Comparison of ENCODE assay signal across 8 cellular contexts in the genomic region with DNA sequence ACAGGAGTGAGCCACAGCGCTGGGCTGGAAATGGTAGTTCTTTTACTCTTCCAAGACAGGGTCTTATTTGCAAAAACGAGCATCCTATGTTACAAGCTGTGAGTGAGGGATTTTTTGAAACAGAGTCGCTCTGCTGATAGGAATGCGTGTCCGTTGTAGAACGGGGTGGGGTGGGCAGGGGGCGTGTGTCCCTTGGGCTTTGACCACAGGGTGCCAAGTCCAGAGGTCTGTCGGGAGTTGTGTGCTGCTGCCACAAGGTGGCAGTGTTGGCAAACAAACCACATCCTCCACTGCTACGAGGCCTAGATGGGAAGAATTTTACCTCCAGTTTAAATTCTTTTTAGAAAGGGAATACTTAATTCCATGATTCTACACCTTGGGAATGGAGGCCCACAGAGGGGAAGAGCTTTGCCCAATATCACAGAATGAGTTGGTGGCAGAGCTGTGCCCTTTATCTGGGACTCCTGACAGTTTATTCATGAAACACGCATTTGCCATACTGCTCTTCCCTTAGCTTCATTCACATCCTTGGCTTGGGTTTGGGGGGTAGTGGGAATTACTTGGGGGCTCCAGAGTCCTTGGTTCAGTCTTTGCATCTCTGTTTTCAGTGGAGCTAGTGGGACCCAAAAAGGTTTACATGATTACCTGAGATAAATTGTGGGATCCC. TPM values are rescaled to one million over a fixed set of nuclear protein-coding genes. Genes with fewer than 3 reads are reported as not detected.
DNase-seq lines count a peak whose midpoint lies in the region; ATAC-seq and TF ChIP-seq lines count a peak whose summit lies in the region.

No MANE protein-coding gene starts in this region.

- no peak overlapping the region for H3K27ac ChIP-seq in CD8-positive, alpha-beta T cell (ENCODE audit: low read depth, low read length)
- H3K27ac ChIP-seq in OCI-LY3 (ENCODE audit: low read length) (no peak overlapping the region), esophagus muscularis mucosa (replicated peaks in 1 of 4) (no peak overlapping the region)
- no peak overlapping the region for H3K27ac ChIP-seq in naive thymus-derived CD4-positive, alpha-beta T cell (ENCODE audit: low read depth, low read length)

- no peaks in the 10 kb centered on the region for H4K20me1 ChIP-seq in OCI-LY3 (ENCODE audit: insufficient read depth, low read length)

- H3K79me2 ChIP-seq in OCI-LY3 (ENCODE audit: low read length), result no peaks in the 10 kb centered on the region

- TF ChIP-seq CTCF in CD8-positive, alpha-beta T cell (IDR thresholded peaks at IDR 0.05), result peak; percentile 98
- TF ChIP-seq CTCF in OCI-LY3 (IDR thresholded peaks at IDR 0.05; ENCODE audit: low read depth, low read length) (peak; percentile 87), esophagus muscularis mucosa (IDR thresholded peaks at IDR 0.05) (peak; percentile 90 to 96 (median 92))

- H3K36me3 Mint-ChIP-seq in CD8-positive, alpha-beta T cell, result no peaks in the 10 kb centered on the region
- H3K36me3 Mint-ChIP-seq in naive thymus-derived CD4-positive, alpha-beta T cell, result peaks cover 0 to 1% (median 0%) of the 10 kb centered on the region in 5 donors

- H3K9me3 ChIP-seq in CD8-positive, alpha-beta T cell (ENCODE audit: low read length), result no peaks in the 10 kb centered on the region
- H3K9me3 ChIP-seq in OCI-LY3 (ENCODE audit: insufficient read depth, low read length) (no peaks in the 10 kb centered on the region), esophagus muscularis mucosa (no peaks in the 10 kb centered on the region)
- H3K9me3 ChIP-seq in naive thymus-derived CD4-positive, alpha-beta T cell (ENCODE audit: control insufficient read depth in 2 of 3, low read length in 3 of 3), result no peaks in the 10 kb centered on the region

- POLR2A ChIA-PET in CD8-positive, alpha-beta T cell (lab: Charles Lee), result interaction anchor here (0.8 to 1.6 kb wide), 2 partner anchors 97 to 175 kb away, joined by 3 to 5 read pairs; no protein-coding TSS in a partner anchor
- POLR2A ChIA-PET in naive thymus-derived CD4-positive, alpha-beta T cell (lab: Charles Lee), result interaction anchor here (1.8 kb wide), 1 partner anchor 96 kb away, joined by 5 read pairs; no protein-coding TSS in a partner anchor

- H3K4me1 Mint-ChIP-seq in CD8-positive, alpha-beta T cell (ENCODE audit: low read depth), result peaks cover 14% of the 10 kb centered on the region
- H3K4me1 Mint-ChIP-seq in naive thymus-derived CD4-positive, alpha-beta T cell, result peaks cover 8 to 22% (median 14%) of the 10 kb centered on the region in 7 donors

- no peaks in the 10 kb centered on the region for H3K9me3 Mint-ChIP-seq in CD8-positive, alpha-beta T cell
- H3K9me3 Mint-ChIP-seq in naive thymus-derived CD4-positive, alpha-beta T cell, result no peaks in the 10 kb centered on the region

- peaks cover 14% of the 10 kb centered on the region for H3K4me1 ChIP-seq in CD8-positive, alpha-beta T cell (ENCODE audit: insufficient read depth, low read length)
- H3K4me1 ChIP-seq in OCI-LY3 (ENCODE audit: low read length) (peaks cover 19% of the 10 kb centered on the region), esophagus muscularis mucosa (peaks cover 23 to 35% (median 26%) of the 10 kb centered on the region in 4 donors)
- peaks cover 5 to 6% of the 10 kb centered on the region in 2 donors for H3K4me1 ChIP-seq in naive thymus-derived CD4-positive, alpha-beta T cell (ENCODE audit: control insufficient read depth in 2 of 2, insufficient read depth in 2 of 2, low read length in 2 of 2)

- no peak overlapping the region for H3K4me3 Mint-ChIP-seq in CD8-positive, alpha-beta T cell
- no peak overlapping the region for H3K4me3 Mint-ChIP-seq in naive thymus-derived CD4-positive, alpha-beta T cell

- H3K9ac ChIP-seq in OCI-LY3 (ENCODE audit: low read length), result no peak overlapping the region

- peak; percentile 37 to 78 (median 59) for DNase-seq in CD8-positive, alpha-beta T cell
- DNase-seq in HT1080 (ENCODE audit: low read depth) (peak; percentile 62), esophagus muscularis mucosa (ENCODE audit: extremely low spot score) (no peak), NCI-H128 (lab: John Stamatoyannopoulos, UW; ENCODE audit: unreplicated experiment) (no peak)
- peak; percentile 62 for DNase-seq in activated CD8-positive, alpha-beta memory T cell treated with anti-CD3 and anti-CD28 coated beads, Interleukin-2, amount 50 U/mL, for 4 hours
- DNase-seq in naive thymus-derived CD4-positive, alpha-beta T cell, result peak; percentile 33 to 65 (median 52)
- peak; percentile 34 for DNase-seq in stimulated activated naive CD4-positive, alpha-beta T cell treated with Interleukin-2 at 50 U/mL for 16 hours (lab: John Stamatoyannopoulos, UW)

- no peaks in the 10 kb centered on the region for H3K36me3 ChIP-seq in CD8-positive, alpha-beta T cell (ENCODE audit: insufficient read depth, low read length)
- no peaks in the 10 kb centered on the region for H3K36me3 ChIP-seq in OCI-LY3 (replicated peaks; ENCODE audit: low read depth, low read length)
- no peaks in the 10 kb centered on the region for H3K36me3 ChIP-seq in esophagus muscularis mucosa
- no peaks in the 10 kb centered on the region for H3K36me3 ChIP-seq in naive thymus-derived CD4-positive, alpha-beta T cell (ENCODE audit: control insufficient read depth in 2 of 3, insufficient read depth in 3 of 3, low read length in 3 of 3)

- intact Hi-C loops in CD8-positive, alpha-beta T cell (cut with DNase I, micrococcal nuclease), result loop anchor here (1.0 to 2.0 kb wide), 4 partner anchors 97 to 184 kb away; no protein-coding TSS in a partner anchor
- intact Hi-C loops in esophagus muscularis mucosa (cut with DNase I), result loop anchor here (1.0 to 5.0 kb wide), 2 partner anchors 99 to 186 kb away; no protein-coding TSS in a partner anchor
- intact Hi-C loops in naive thymus-derived CD4-positive, alpha-beta T cell (cut with micrococcal nuclease), result loop anchor here (1.0 to 5.0 kb wide), 5 partner anchors 64 to 186 kb away; no protein-coding TSS in a partner anchor

- no peaks in the 10 kb centered on the region for H3K27me3 ChIP-seq in CD8-positive, alpha-beta T cell (ENCODE audit: insufficient read depth, low read length)
- peaks cover 7% of the 10 kb centered on the region; the same call in 1 of the 2 replicates for H3K27me3 ChIP-seq in OCI-LY3 (ENCODE audit: low read depth, low read length)
- H3K27me3 ChIP-seq in esophagus muscularis mucosa, result no peaks in the 10 kb centered on the region
- no peaks in the 10 kb centered on the region for H3K27me3 ChIP-seq in naive thymus-derived CD4-positive, alpha-beta T cell (ENCODE audit: control insufficient read depth in 2 of 2, insufficient read depth in 2 of 2, low read length in 2 of 2)

- peak; percentile 71 for ATAC-seq in CD8-positive, alpha-beta T cell
- ATAC-seq in naive thymus-derived CD4-positive, alpha-beta T cell, result peak; percentile 79

- TF ChIP-seq EP300 in esophagus muscularis mucosa (IDR thresholded peaks at IDR 0.05), result no peak

- H3K27ac Mint-ChIP-seq in CD8-positive, alpha-beta T cell, result no peak overlapping the region
- peak overlapping the region in 2 of 9 donors; percentile 23 to 74 for H3K27ac Mint-ChIP-seq in naive thymus-derived CD4-positive, alpha-beta T cell

- no peak overlapping the region for H3K4me3 ChIP-seq in CD8-positive, alpha-beta T cell (ENCODE audit: low read depth, low read length)
- no peak overlapping the region for H3K4me3 ChIP-seq in OCI-LY3 (ENCODE audit: low read length)
- no peak overlapping the region for H3K4me3 ChIP-seq in esophagus muscularis mucosa
- H3K4me3 ChIP-seq in naive thymus-derived CD4-positive, alpha-beta T cell (ENCODE audit: low read length), result no peak overlapping the region

- no peak overlapping the region for H3K4me2 ChIP-seq in OCI-LY3 (ENCODE audit: low read length)

- no peak overlapping the region for H2AFZ ChIP-seq in OCI-LY3 (ENCODE audit: low read depth, low read length)

- no peak for TF ChIP-seq POLR2A in esophagus muscularis mucosa (IDR thresholded peaks at IDR 0.05; ENCODE audit: low read depth)

- CTCF ChIA-PET in CD8-positive, alpha-beta T cell (lab: Charles Lee), result interaction anchor here (0.6 to 3.6 kb wide), 46 partner anchors 9 to 301 kb away, joined by 3 to 39 read pairs (median 5); no protein-coding TSS in a partner anchor
- CTCF ChIA-PET in naive thymus-derived CD4-positive, alpha-beta T cell (lab: Charles Lee), result interaction anchor here (0.7 to 2.3 kb wide), 16 partner anchors 9 to 223 kb away, joined by 3 to 25 read pairs (median 4); a partner anchor contains a TSS

- H3K27me3 Mint-ChIP-seq in CD8-positive, alpha-beta T cell (ENCODE audit: low read depth), result peaks cover 2% of the 10 kb centered on the region
- H3K27me3 Mint-ChIP-seq in naive thymus-derived CD4-positive, alpha-beta T cell, result peaks cover 0 to 7% (median 0%) of the 10 kb centered on the region in 5 donors

- 52% methylated on average over 3 of the region's 10 CpGs for WGBS in esophagus muscularis mucosa

RNA-seq across cellular contexts. Expression of a gene that starts 30.6 kb away (rescaled TPM):
- not detected for total RNA-seq in CD8-positive, alpha-beta T cell
- total RNA-seq in HT1080 (2014; rRNA removed; shearing (Covaris generic)), result 62.5 and 75.9 TPM in 2 replicates
- 54.4 and 64.6 TPM in 2 replicates for polyA plus RNA-seq in HT1080 (2015; cell fraction: cytosol; rRNA removed)
- polyA plus RNA-seq in HT1080 (2015; cell fraction: nucleus; rRNA removed), result 48.8 and 50.0 TPM in 2 replicates
- total RNA-seq in esophagus muscularis mucosa, result 1 to 10 TPM in 1 of 4 donors, under 1 TPM in 2, not detected in 1; 0.19 to 1.3 (median 0.83) TPM
- under 1 TPM in 1 of 5 experiments, not detected in 4; 0.85 TPM for total RNA-seq in naive thymus-derived CD4-positive, alpha-beta T cell
- not detected for polyA plus RNA-seq in naive thymus-derived CD4-positive, alpha-beta T cell

Comparison
In these comparisons a context has a peak if more than half of its experiments do, and no peak if none do; other contexts are left out.
1. DNase-seq: peak in CD8-positive, alpha-beta T cell (7 of 7), HT1080 (single experiment), activated CD8-positive, alpha-beta memory T cell treated with anti-CD3 and anti-CD28 coated beads, Interleukin-2, amount 50 U/mL, for 4 hours (single experiment), naive thymus-derived CD4-positive, alpha-beta T cell (9 of 9) and stimulated activated naive CD4-positive, alpha-beta T cell treated with Interleukin-2 at 50 U/mL for 16 hours (single experiment); none in esophagus muscularis mucosa (single experiment) and NCI-H128 (single experiment).
2. RNA of a gene that starts 30.6 kb away (total RNA-seq): 62.5 to 75.9 TPM in HT1080; 0.19 to 1.3 TPM in esophagus muscularis mucosa, not detected in CD8-positive, alpha-beta T cell and 0.85 TPM in naive thymus-derived CD4-positive, alpha-beta T cell; every median in the first group is over 10 times any median in the second.
3. Peak in every context shown above with its lines, with median percentiles within 50 percentile points of each other: CTCF ChIP-seq.